In the genomic region with DNA sequence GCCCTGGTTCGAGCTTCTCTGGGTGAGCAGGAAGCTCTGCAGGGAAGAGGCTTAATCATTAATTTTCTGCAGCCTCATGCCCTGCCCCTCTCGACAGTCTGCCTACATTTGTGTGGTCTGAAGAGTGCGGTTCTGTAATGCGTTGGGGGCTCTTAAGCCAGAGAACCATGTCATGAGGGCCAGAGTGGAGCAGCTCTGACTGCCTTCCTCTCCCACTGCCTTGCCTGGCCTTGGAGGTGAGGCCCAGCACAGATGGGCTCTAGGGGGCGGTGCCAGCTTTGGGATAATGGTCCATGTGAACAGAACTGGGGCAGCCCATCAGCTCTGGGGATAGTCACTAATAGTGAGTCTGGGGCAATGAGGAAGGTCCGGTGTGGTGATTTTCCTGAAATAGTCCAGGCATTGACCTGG, we compare ENCODE assay signal across 9 cellular contexts. TPM values are rescaled to one million over a fixed set of nuclear protein-coding genes. Genes with fewer than 3 reads are reported as not detected.
DNase-seq lines count a peak whose midpoint lies in the region; ATAC-seq, FAIRE-seq and TF ChIP-seq lines count a peak whose summit lies in the region.
"Had no signal": no experiment of that assay in that cellular context is flagged by ENCODE, and none has a peak within 500 bp of the region (broad histone marks: within the 10 kb centered on the region; RNA-seq: fewer than 3 reads in every experiment).

No MANE protein-coding gene starts in this region.

- no peak for ATAC-seq in activated T-cell treated with anti-CD3 and anti-CD28 coated beads, Interleukin-2, amount 50 U/mL, for 72 hours (replicated peaks in 1 of 2)
- peak; percentile 72 for ATAC-seq in HepG2
- no peak for ATAC-seq in stimulated activated naive B cell treated with anti-CD40 and anti-IgM and Interleukin-4, amounts not matched to agents 10 μg/mL and 1 μg/mL and 100 μg/mL, for 72 hours (replicated peaks)
- ATAC-seq in GM18520 (IDR thresholded peaks at IDR 0.05; ENCODE audit: unreplicated experiment), result no peak

- H2AFZ ChIP-seq in HepG2 (ENCODE audit: low read length), result no peak overlapping the region

- no peaks in the 10 kb centered on the region for H3K79me2 ChIP-seq in HepG2 (ENCODE audit: insufficient read depth, low read length)

- H4K20me1 ChIP-seq in HepG2 (ENCODE audit: insufficient read depth, low read length), result no peaks in the 10 kb centered on the region

- POLR2A ChIA-PET in HepG2 (lab: Yijun Ruan, JAX), result no interaction called here

- no peak overlapping the region for H3K4me2 ChIP-seq in HepG2 (ENCODE audit: low read depth, low read length)

- no TSS peak for BruUV-seq in HepG2 (replicated peaks; lab: Mats Ljungman, UMichigan)

- TF ChIP-seq EP300 in HepG2 (IDR thresholded peaks at IDR 0.05; ENCODE audit: low read depth in 2 of 2, low read length in 2 of 2) (no peak), HepG2 (CRISPR knock-in tag; IDR thresholded peaks at IDR 0.05; ENCODE audit: borderline replicate concordance) (no peak)

- no peaks in the 10 kb centered on the region for H3K36me3 ChIP-seq in HepG2 (replicated peaks in 1 of 2; ENCODE audit: control insufficient read depth in 1 of 2, insufficient read depth in 2 of 2, low read length in 2 of 2)

- H3K9me3 ChIP-seq in HepG2 (ENCODE audit: low read length), result no peaks in the 10 kb centered on the region

- no peak for FAIRE-seq in HepG2 (lab: Jason Lieb, UNC)

- H3K4me1 Mint-ChIP-seq in activated T-cell treated with anti-CD3 and anti-CD28 coated beads, Interleukin-2, amount 50 U/mL, for 72 hours (ENCODE audit: low read depth), result peaks cover 20% of the 10 kb centered on the region
- peaks cover 21 to 23% of the 10 kb centered on the region in 2 donors for H3K4me1 Mint-ChIP-seq in stimulated activated naive B cell treated with anti-CD40 and anti-IgM and Interleukin-4, amounts not matched to agents 10 μg/mL and 1 μg/mL and 100 μg/mL, for 72 hours

- H3K9me3 Mint-ChIP-seq in activated T-cell treated with anti-CD3 and anti-CD28 coated beads, Interleukin-2, amount 50 U/mL, for 72 hours, result no peaks in the 10 kb centered on the region
- no peaks in the 10 kb centered on the region for H3K9me3 Mint-ChIP-seq in stimulated activated naive B cell treated with anti-CD40 and anti-IgM and Interleukin-4, amounts not matched to agents 10 μg/mL and 1 μg/mL and 100 μg/mL, for 72 hours

- WGBS in HepG2 (ENCODE audit: low lambda C conversion rate), result 5% methylated on average over 5 of the region's 6 CpGs

- no peaks in the 10 kb centered on the region for H3K36me3 Mint-ChIP-seq in activated T-cell treated with anti-CD3 and anti-CD28 coated beads, Interleukin-2, amount 50 U/mL, for 72 hours (ENCODE audit: insufficient read depth in 2 of 2)
- H3K36me3 Mint-ChIP-seq in stimulated activated naive B cell treated with anti-CD40 and anti-IgM and Interleukin-4, amounts not matched to agents 10 μg/mL and 1 μg/mL and 100 μg/mL, for 72 hours, result no peaks in the 10 kb centered on the region

- peaks cover 41% of the 10 kb centered on the region for H3K27me3 Mint-ChIP-seq in activated T-cell treated with anti-CD3 and anti-CD28 coated beads, Interleukin-2, amount 50 U/mL, for 72 hours (ENCODE audit: low read depth)
- H3K27me3 Mint-ChIP-seq in stimulated activated naive B cell treated with anti-CD40 and anti-IgM and Interleukin-4, amounts not matched to agents 10 μg/mL and 1 μg/mL and 100 μg/mL, for 72 hours, result peaks cover 43 to 45% of the 10 kb centered on the region in 2 donors

- no peak overlapping the region for H3K27ac Mint-ChIP-seq in activated T-cell treated with anti-CD3 and anti-CD28 coated beads, Interleukin-2, amount 50 U/mL, for 72 hours
- H3K27ac Mint-ChIP-seq in stimulated activated naive B cell treated with anti-CD40 and anti-IgM and Interleukin-4, amounts not matched to agents 10 μg/mL and 1 μg/mL and 100 μg/mL, for 72 hours, result no peak overlapping the region

- H3K9ac ChIP-seq in HepG2 (ENCODE audit: insufficient read depth, low read depth, low read length), result no peak overlapping the region

- CTCF ChIA-PET in HepG2 (lab: Yijun Ruan, JAX; ENCODE audit: low intra/inter-chr PET ratio, low total read pairs), result no interaction called here

- peaks cover 8 to 53% of the 10 kb centered on the region in 2 experiments; a peak in 4 of 5 replicates for H3K27me3 ChIP-seq in HepG2 (ENCODE audit: control insufficient read depth in 1 of 2, insufficient read depth in 2 of 2, low read length in 2 of 2)

- peaks cover 23% of the 10 kb centered on the region for H3K4me1 ChIP-seq in HepG2 (ENCODE audit: insufficient read depth, low read length)

- intact Hi-C loops in HepG2 (cut with micrococcal nuclease; ENCODE audit: unreplicated experiment), result no loop called here

- TF ChIP-seq CTCF in GM20000 (IDR thresholded peaks at IDR 0.05; ENCODE audit: extremely low read depth, missing control alignments) (no peak), HepG2 (CRISPR knock-in tag; IDR thresholded peaks at IDR 0.05) (peak; percentile 66)

- DNase-seq in COLO668 (lab: John Stamatoyannopoulos, UW; ENCODE audit: unreplicated experiment) (peak; percentile 90), GM20000 (ENCODE audit: low spot score) (peak; percentile 23), HepG2 (ENCODE audit: low spot score) (no peak), NCI-H1694 (lab: John Stamatoyannopoulos, UW) (no peak), NCI-H2107 treated with DMSO at 0.1 percent for 48 hours (lab: John Stamatoyannopoulos, UW; ENCODE audit: unreplicated experiment) (no peak)
- peak; percentile 22 to 23 for DNase-seq in activated T-cell treated with anti-CD3 and anti-CD28 coated beads, Interleukin-2, amount 50 U/mL, for 72 hours
- no peak for DNase-seq in stimulated activated naive B cell treated with anti-CD40 and anti-IgM and Interleukin-4, amounts not matched to agents 10 μg/mL and 1 μg/mL and 100 μg/mL, for 72 hours

- TF ChIP-seq RAD21 in HepG2 (CRISPR knock-in tag; IDR thresholded peaks at IDR 0.05), result no peak

- H3K4me3 Mint-ChIP-seq in activated T-cell treated with anti-CD3 and anti-CD28 coated beads, Interleukin-2, amount 50 U/mL, for 72 hours, result no peak overlapping the region
- peak overlapping the region in 1 of 2 donors; percentile 41 for H3K4me3 Mint-ChIP-seq in stimulated activated naive B cell treated with anti-CD40 and anti-IgM and Interleukin-4, amounts not matched to agents 10 μg/mL and 1 μg/mL and 100 μg/mL, for 72 hours

- in situ Hi-C loops in HepG2 (cut with HindIII; ENCODE audit: extremely low pct_ligation_motif_present, low pct_unique_long_range_greater_than_20kb), result no loop called here

- no peak for TF ChIP-seq POLR2A in HepG2 (IDR thresholded peaks at IDR 0.05; ENCODE audit: insufficient read depth in 1 of 2, low read depth in 2 of 2, low read length in 2 of 2)

- H3K4me3 ChIP-seq in HepG2 (replicated peaks in 1 of 3; ENCODE audit: insufficient read depth in 1 of 3, low read depth in 2 of 3, low read length in 3 of 3), result no peak overlapping the region

- H3K27ac ChIP-seq in HepG2 (ENCODE audit: extremely low read length, insufficient read depth, low read length), result no peak overlapping the region

TF ChIP-seq in HepG2, 621 proteins besides CTCF, POLR2A, EP300 and RAD21:
- TF ChIP-seq MTA3 (CRISPR knock-in tag; IDR thresholded peaks at IDR 0.05), result no peak
- no peak for TF ChIP-seq NFRKB (IDR thresholded peaks at IDR 0.05)
- TF ChIP-seq AKAP8 (CRISPR knock-in tag; IDR thresholded peaks at IDR 0.05), result no peak
- TF ChIP-seq, protein P1, sequence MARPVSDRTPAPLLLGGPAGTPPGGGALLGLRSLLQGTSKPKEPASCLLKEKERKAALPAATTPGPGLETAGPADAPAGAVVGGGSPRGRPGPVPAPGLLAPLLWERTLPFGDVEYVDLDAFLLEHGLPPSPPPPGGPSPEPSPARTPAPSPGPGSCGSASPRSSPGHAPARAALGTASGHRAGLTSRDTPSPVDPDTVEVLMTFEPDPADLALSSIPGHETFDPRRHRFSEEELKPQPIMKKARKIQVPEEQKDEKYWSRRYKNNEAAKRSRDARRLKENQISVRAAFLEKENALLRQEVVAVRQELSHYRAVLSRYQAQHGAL (CRISPR knock-in tag; IDR thresholded peaks at IDR 0.05; ENCODE audit: not compliant biosample characterization), result no peak
- peak; percentile 69 for TF ChIP-seq STAG1 (CRISPR knock-in tag; IDR thresholded peaks at IDR 0.05)
- no peak for TF ChIP-seq ZNF446 (CRISPR knock-in tag; IDR thresholded peaks at IDR 0.05)

RNA-seq across cellular contexts. Expression of a gene that starts 5.7 kb away (rescaled TPM):
- under 1 TPM; 0.46 to 0.67 TPM for total RNA-seq in activated T-cell treated with anti-CD3 and anti-CD28 coated beads, Interleukin-2, amount 50 U/mL, for 72 hours
- total RNA-seq in HepG2 (2016; rRNA removed; fragmentation: Illumina TruSeq; extraction: Trizol), result not detected in 2 replicates
- total RNA-seq in HepG2 (2016; cell fraction: cytosol; rRNA removed; fragmentation: Illumina TruSeq; extraction: Trizol; ENCODE audit: low read depth), result not detected in 2 replicates
- not detected in 2 replicates for total RNA-seq in HepG2 (2016; cell fraction: insoluble cytoplasmic fraction; rRNA removed; fragmentation: Illumina TruSeq; extraction: Trizol)
- total RNA-seq in HepG2 (2016; cell fraction: membrane; rRNA removed; fragmentation: Illumina TruSeq; extraction: Trizol), result not detected in 2 replicates
- not detected in 2 replicates for total RNA-seq in HepG2 (2016; cell fraction: nucleus; rRNA removed; fragmentation: Illumina TruSeq; extraction: Trizol)
- not detected in 2 replicates for polyA plus RNA-seq in HepG2 (2011; rRNA removed)
- polyA plus RNA-seq in HepG2 (2011; cell fraction: cytosol; rRNA removed), result not detected in 2 replicates
- polyA plus RNA-seq in HepG2 (2011; cell fraction: nucleus; rRNA removed), result not detected in 2 replicates
- not detected in 2 replicates for polyA plus RNA-seq in HepG2 (2012)
- polyA plus RNA-seq in HepG2 (2016; cell fraction: cytosol; fragmentation: Illumina TruSeq; extraction: Trizol; ENCODE audit: low read depth), result not detected in 2 replicates
- polyA plus RNA-seq in HepG2 (2016; cell fraction: insoluble cytoplasmic fraction; fragmentation: Illumina TruSeq; extraction: Trizol; ENCODE audit: low read depth), result not detected in 2 replicates
- not detected in 2 replicates for polyA plus RNA-seq in HepG2 (2016; cell fraction: membrane; fragmentation: Illumina TruSeq; extraction: Trizol; ENCODE audit: low read depth)
- polyA plus RNA-seq in HepG2 (2016; cell fraction: nucleus; fragmentation: Illumina TruSeq; extraction: Trizol; ENCODE audit: insufficient read depth, low read depth), result not detected in 2 replicates
- polyA minus RNA-seq in HepG2 (2011; rRNA and poly(A)+ RNA removed; ENCODE audit: low replicate concordance), result not detected in 2 replicates
- polyA minus RNA-seq in HepG2 (2011; cell fraction: cytosol; rRNA and poly(A)+ RNA removed), result not detected in 2 replicates
- not detected in 2 replicates for polyA minus RNA-seq in HepG2 (2011; cell fraction: nucleus; rRNA and poly(A)+ RNA removed)
- total RNA-seq: M059J had no signal

Comparison
In these comparisons a context has a peak if more than half of its experiments do, and no peak if none do; other contexts are left out.
1. DNase-seq: peak in COLO668 (single experiment), GM20000 (single experiment) and activated T-cell treated with anti-CD3 and anti-CD28 coated beads, Interleukin-2, amount 50 U/mL, for 72 hours (2 of 2); none in HepG2 (single experiment), NCI-H1694 (single experiment), NCI-H2107 treated with DMSO at 0.1 percent for 48 hours (single experiment) and stimulated activated naive B cell treated with anti-CD40 and anti-IgM and Interleukin-4, amounts not matched to agents 10 μg/mL and 1 μg/mL and 100 μg/mL, for 72 hours (single experiment).